Comparison of ENCODE assay signal across 2 cellular contexts in genomic region chr7:118902600-118902999, GRCh38.
TF ChIP-seq lines count a peak whose summit lies in the region.

No MANE protein-coding gene starts in this region.

TF ChIP-seq in K562, 482 proteins besides CTCF, POLR2A, EP300 and RAD21 (continued from another document):
- TF ChIP-seq C11orf30 (IDR thresholded peaks at IDR 0.05; ENCODE audit: low read depth) (peak; percentile 65), BHLHE40 (IDR thresholded peaks at IDR 0.05; ENCODE audit: low read length) (no peak), MAFK (IDR thresholded peaks at IDR 0.05; ENCODE audit: low read length) (peak; percentile 24; the same call in 1 of the 2 replicates), NFE2 (IDR thresholded peaks at IDR 0.05; ENCODE audit: low read depth) (peak; percentile 50; the same call in 1 of the 2 replicates), MAFG (tag; conservative IDR thresholded peaks at IDR 0.05) (peak; percentile 57), TEAD1 (CRISPR knock-in tag; IDR thresholded peaks at IDR 0.05) (no peak), MAFF (IDR thresholded peaks at IDR 0.05; ENCODE audit: low read length) (peak; percentile 43; the same call in 1 of the 2 replicates), MYC (IDR thresholded peaks at IDR 0.05; ENCODE audit: low read depth, low read length) (no peak), MYC (CRISPR knock-in tag; IDR thresholded peaks at IDR 0.05; ENCODE audit: borderline replicate concordance, low read depth) (no peak), BACH1 (tag; IDR thresholded peaks at IDR 0.05) (peak; percentile 58; the same call in 1 of the 2 replicates)

TF ChIP-seq in GM23338, 12 proteins besides CTCF, POLR2A, EP300 and RAD21:
- no peak for TF ChIP-seq ZNF462 (CRISPR knock-in tag; IDR thresholded peaks at IDR 0.05)
- TF ChIP-seq ZNF114 (CRISPR knock-in tag; IDR thresholded peaks at IDR 0.05), result no peak
- TF ChIP-seq EZH2phosphoT487 (IDR thresholded peaks at IDR 0.05; ENCODE audit: unreplicated experiment), result no peak
- TF ChIP-seq STAT1 (IDR thresholded peaks at IDR 0.05; ENCODE audit: unreplicated experiment), result no peak
- no peak for TF ChIP-seq EZH2 (IDR thresholded peaks at IDR 0.05; ENCODE audit: low read depth, unreplicated experiment)
- no peak for TF ChIP-seq CREB1 (CRISPR knock-in tag; IDR thresholded peaks at IDR 0.05; ENCODE audit: low read depth)
- TF ChIP-seq ZNF331 (CRISPR knock-in tag; IDR thresholded peaks at IDR 0.05; ENCODE audit: low read depth), result no peak
- TF ChIP-seq, protein P1, sequence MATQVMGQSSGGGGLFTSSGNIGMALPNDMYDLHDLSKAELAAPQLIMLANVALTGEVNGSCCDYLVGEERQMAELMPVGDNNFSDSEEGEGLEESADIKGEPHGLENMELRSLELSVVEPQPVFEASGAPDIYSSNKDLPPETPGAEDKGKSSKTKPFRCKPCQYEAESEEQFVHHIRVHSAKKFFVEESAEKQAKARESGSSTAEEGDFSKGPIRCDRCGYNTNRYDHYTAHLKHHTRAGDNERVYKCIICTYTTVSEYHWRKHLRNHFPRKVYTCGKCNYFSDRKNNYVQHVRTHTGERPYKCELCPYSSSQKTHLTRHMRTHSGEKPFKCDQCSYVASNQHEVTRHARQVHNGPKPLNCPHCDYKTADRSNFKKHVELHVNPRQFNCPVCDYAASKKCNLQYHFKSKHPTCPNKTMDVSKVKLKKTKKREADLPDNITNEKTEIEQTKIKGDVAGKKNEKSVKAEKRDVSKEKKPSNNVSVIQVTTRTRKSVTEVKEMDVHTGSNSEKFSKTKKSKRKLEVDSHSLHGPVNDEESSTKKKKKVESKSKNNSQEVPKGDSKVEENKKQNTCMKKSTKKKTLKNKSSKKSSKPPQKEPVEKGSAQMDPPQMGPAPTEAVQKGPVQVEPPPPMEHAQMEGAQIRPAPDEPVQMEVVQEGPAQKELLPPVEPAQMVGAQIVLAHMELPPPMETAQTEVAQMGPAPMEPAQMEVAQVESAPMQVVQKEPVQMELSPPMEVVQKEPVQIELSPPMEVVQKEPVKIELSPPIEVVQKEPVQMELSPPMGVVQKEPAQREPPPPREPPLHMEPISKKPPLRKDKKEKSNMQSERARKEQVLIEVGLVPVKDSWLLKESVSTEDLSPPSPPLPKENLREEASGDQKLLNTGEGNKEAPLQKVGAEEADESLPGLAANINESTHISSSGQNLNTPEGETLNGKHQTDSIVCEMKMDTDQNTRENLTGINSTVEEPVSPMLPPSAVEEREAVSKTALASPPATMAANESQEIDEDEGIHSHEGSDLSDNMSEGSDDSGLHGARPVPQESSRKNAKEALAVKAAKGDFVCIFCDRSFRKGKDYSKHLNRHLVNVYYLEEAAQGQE (IDR thresholded peaks at IDR 0.05; ENCODE audit: unreplicated experiment), result no peak
- no peak for TF ChIP-seq JUNB (IDR thresholded peaks at IDR 0.05; ENCODE audit: unreplicated experiment)
- TF ChIP-seq NANOG (IDR thresholded peaks at IDR 0.05; ENCODE audit: borderline replicate concordance), result no peak
- no peak for TF ChIP-seq ETS1 (IDR thresholded peaks at IDR 0.05)
- no peak for TF ChIP-seq POLR2AphosphoS5 (IDR thresholded peaks at IDR 0.05; ENCODE audit: low read depth)
